ENCODE assay signal across 17 cellular contexts in the genomic region with DNA sequence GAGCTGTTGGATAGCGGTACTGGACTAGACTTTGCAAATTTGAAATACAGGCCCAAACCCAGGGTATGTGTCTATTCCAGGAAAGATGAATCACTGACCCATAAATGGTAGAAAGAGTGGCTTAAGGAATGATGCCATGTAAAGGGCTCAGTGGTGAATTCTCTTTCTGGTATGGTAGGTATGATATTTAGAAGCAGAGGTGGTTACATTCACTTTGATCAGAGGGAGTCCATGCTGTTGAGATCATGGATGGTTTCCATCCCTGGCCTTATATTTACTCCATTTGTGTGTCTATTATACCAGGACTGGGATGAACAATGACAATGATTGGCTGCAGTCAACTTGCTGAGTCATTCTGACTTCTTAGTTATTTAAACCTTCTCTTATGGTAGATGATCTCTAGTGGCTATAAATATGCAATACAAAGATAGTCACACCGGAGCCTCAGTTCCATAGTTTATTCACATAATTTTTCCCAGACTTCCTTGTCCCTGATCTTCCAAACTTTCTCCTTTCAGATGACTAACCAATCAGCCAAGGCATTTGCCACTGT.
DNase-seq lines count a peak whose midpoint lies in the region; TF ChIP-seq lines count a peak whose summit lies in the region.
"Had no signal": no experiment of that assay in that cellular context is flagged by ENCODE, and none has a peak within 500 bp of the region (broad histone marks: within the 10 kb centered on the region; RNA-seq: fewer than 3 reads in every experiment).

No MANE protein-coding gene starts in this region.

- no peaks in the 10 kb centered on the region for H3K36me3 ChIP-seq in kidney epithelial cell (ENCODE audit: control insufficient read depth, insufficient read depth, low read length)
- H3K36me3 ChIP-seq in effector memory CD4-positive, alpha-beta T cell (ENCODE audit: control insufficient read depth, insufficient read depth, low read length), result no peaks in the 10 kb centered on the region
- H3K36me3 ChIP-seq: colonic mucosa, neural progenitor cell, uterus had no signal

- no peak for TF ChIP-seq CTCF in AG04449 (IDR thresholded peaks at IDR 0.05; ENCODE audit: insufficient read depth, low read length, missing control alignments)
- TF ChIP-seq CTCF in kidney epithelial cell (IDR thresholded peaks at IDR 0.05; ENCODE audit: insufficient read depth, low read length, poor library complexity, severe bottlenecking), result no peak

- H3K27ac ChIP-seq in effector memory CD4-positive, alpha-beta T cell (ENCODE audit: insufficient read depth, low read length, poor library complexity, severe bottlenecking), result no peak overlapping the region
- H3K27ac ChIP-seq: colonic mucosa, neural progenitor cell, uterus had no signal

- H3K9me3 ChIP-seq in effector memory CD4-positive, alpha-beta T cell (ENCODE audit: control insufficient read depth, low read length), result no peaks in the 10 kb centered on the region
- H3K9me3 ChIP-seq: colonic mucosa, SK-N-SH, uterus had no signal

- POLR2A ChIA-PET in AG04449 (lab: Yijun Ruan, JAX), result no interaction called here

- peak; percentile 93 for DNase-seq in AG04449 (ENCODE audit: low read depth, low spot score)
- DNase-seq in H4 (ENCODE audit: low spot score), result peak; percentile 77
- peak; percentile 87 for DNase-seq in astrocyte of the hippocampus (ENCODE audit: low read depth, low spot score)
- DNase-seq in kidney epithelial cell (ENCODE audit: low read depth), result peak; percentile 37
- DNase-seq in effector memory CD4-positive, alpha-beta T cell, result no peak
- DNase-seq in stimulated activated CD4-positive, alpha-beta T cell treated with anti-CD3 and anti-CD28 coated beads, Interleukin-2, amount 100 ng/mL, for 48 hours, result no peak
- DNase-seq in OCI-M2 (lab: John Stamatoyannopoulos, UW; ENCODE audit: unreplicated experiment), result no peak
- DNase-seq in SHP77 (lab: John Stamatoyannopoulos, UW), result no peak
- DNase-seq: activated CD4-positive, CD25-positive, alpha-beta regulatory T cell; activated T-cell treated with anti-CD3 and anti-CD28 coated beads, Interleukin-2, amount 50 U/mL, for 4 hours; colonic mucosa; DND-41; NCI-H748 treated with DMSO at 0.1 percent for 48 hours; SK-N-SH; substantia nigra; uterus had no signal

- CTCF ChIA-PET in AG04449 (lab: Yijun Ruan, JAX), result no interaction called here

- no peaks in the 10 kb centered on the region for H3K27me3 ChIP-seq in kidney epithelial cell (ENCODE audit: control insufficient read depth, insufficient read depth, low read length)
- no peaks in the 10 kb centered on the region for H3K27me3 ChIP-seq in effector memory CD4-positive, alpha-beta T cell (replicated peaks; ENCODE audit: control insufficient read depth, insufficient read depth, low read length, poor library complexity, severe bottlenecking)
- H3K27me3 ChIP-seq: colonic mucosa, neural progenitor cell, uterus had no signal

- no peaks in the 10 kb centered on the region for H3K4me1 ChIP-seq in effector memory CD4-positive, alpha-beta T cell (ENCODE audit: control insufficient read depth, insufficient read depth, low read length, poor library complexity, severe bottlenecking)
- H3K4me1 ChIP-seq: colonic mucosa, neural progenitor cell, uterus had no signal

- H3K4me3 ChIP-seq in AG04449 (ENCODE audit: low read depth, low read length), result no peak overlapping the region
- no peak overlapping the region for H3K4me3 ChIP-seq in kidney epithelial cell (ENCODE audit: low read depth, low read length)
- no peak overlapping the region for H3K4me3 ChIP-seq in effector memory CD4-positive, alpha-beta T cell (ENCODE audit: insufficient read depth, low read depth, low read length, poor library complexity, severe bottlenecking)
- H3K4me3 ChIP-seq: colonic mucosa, neural progenitor cell, uterus had no signal

Comparison
In these comparisons a context has a peak if more than half of its experiments do, and no peak if none do; other contexts are left out.
1. DNase-seq: peak in AG04449 (single experiment), H4 (single experiment), astrocyte of the hippocampus (single experiment) and kidney epithelial cell (single experiment); none in effector memory CD4-positive, alpha-beta T cell (0 of 3), stimulated activated CD4-positive, alpha-beta T cell treated with anti-CD3 and anti-CD28 coated beads, Interleukin-2, amount 100 ng/mL, for 48 hours (0 of 2), OCI-M2 (single experiment) and SHP77 (0 of 2).